In genomic region chr6:127267742-127268588, GRCh38 we compare ENCODE assay signal across 1 cellular context.
TF ChIP-seq lines count a peak whose summit lies in the region.

No MANE protein-coding gene starts in this region.

TF ChIP-seq in IMR-90, 13 proteins besides CTCF, POLR2A, EP300 and RAD21 (continued from another document):
- TF ChIP-seq MAFK (IDR thresholded peaks at IDR 0.05; ENCODE audit: low read depth, low read length): no peak
- TF ChIP-seq RFX5 (IDR thresholded peaks at IDR 0.05; ENCODE audit: low read depth, low read length): no peak
